In the genomic region with DNA sequence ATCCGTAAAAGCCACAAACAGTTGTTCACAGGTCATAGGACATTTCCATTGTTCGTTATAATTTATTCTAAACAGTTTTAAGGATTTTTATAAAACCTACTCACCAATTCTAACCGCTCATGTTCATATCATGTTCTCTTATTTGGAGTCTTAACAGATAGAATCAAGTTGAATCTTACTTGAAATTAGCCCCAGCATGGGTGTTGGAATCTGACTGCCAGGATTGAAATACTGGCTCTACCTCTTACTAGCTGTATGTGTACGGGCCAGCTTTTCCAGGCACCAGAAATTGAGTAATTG, we compare ENCODE assay signal across 1 cellular context.
TF ChIP-seq lines count a peak whose summit lies in the region.

No MANE protein-coding gene starts in this region.

TF ChIP-seq in SK-N-SH treated with all-trans-retinoic acid at 6 μM for 48 hours, 23 proteins besides CTCF, POLR2A, EP300 and RAD21 (continued from another document):
- TF ChIP-seq, protein P1, sequence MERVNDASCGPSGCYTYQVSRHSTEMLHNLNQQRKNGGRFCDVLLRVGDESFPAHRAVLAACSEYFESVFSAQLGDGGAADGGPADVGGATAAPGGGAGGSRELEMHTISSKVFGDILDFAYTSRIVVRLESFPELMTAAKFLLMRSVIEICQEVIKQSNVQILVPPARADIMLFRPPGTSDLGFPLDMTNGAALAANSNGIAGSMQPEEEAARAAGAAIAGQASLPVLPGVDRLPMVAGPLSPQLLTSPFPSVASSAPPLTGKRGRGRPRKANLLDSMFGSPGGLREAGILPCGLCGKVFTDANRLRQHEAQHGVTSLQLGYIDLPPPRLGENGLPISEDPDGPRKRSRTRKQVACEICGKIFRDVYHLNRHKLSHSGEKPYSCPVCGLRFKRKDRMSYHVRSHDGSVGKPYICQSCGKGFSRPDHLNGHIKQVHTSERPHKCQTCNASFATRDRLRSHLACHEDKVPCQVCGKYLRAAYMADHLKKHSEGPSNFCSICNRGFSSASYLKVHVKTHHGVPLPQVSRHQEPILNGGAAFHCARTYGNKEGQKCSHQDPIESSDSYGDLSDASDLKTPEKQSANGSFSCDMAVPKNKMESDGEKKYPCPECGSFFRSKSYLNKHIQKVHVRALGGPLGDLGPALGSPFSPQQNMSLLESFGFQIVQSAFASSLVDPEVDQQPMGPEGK (CRISPR knock-in tag; IDR thresholded peaks at IDR 0.05; ENCODE audit: borderline replicate concordance) = no peak
- TF ChIP-seq CSRNP3 (CRISPR knock-in tag; IDR thresholded peaks at IDR 0.05) = no peak
- no peak for TF ChIP-seq TOX (CRISPR knock-in tag; IDR thresholded peaks at IDR 0.05; ENCODE audit: borderline replicate concordance)
- TF ChIP-seq ZNF565 (CRISPR knock-in tag; conservative IDR thresholded peaks at IDR 0.05; ENCODE audit: low read depth) = no peak
- no peak for TF ChIP-seq ZNF70 (CRISPR knock-in tag; IDR thresholded peaks at IDR 0.05)
